In genomic region chr3:173159139-173159538, GRCh38 we compare ENCODE assay signal across 6 cellular contexts. TPM values are rescaled to one million over a fixed set of nuclear protein-coding genes. Genes with fewer than 3 reads are reported as not detected.
"Had no signal": no experiment of that assay in that cellular context is flagged by ENCODE, and none has a peak within 500 bp of the region (broad histone marks: within the 10 kb centered on the region; RNA-seq: fewer than 3 reads in every experiment).

No MANE protein-coding gene starts in this region.

RNA-seq across cellular contexts. Expression of gene SPATA16, which starts 18.1 kb away (rescaled TPM):
- total RNA-seq: GM23248, GM23338, H4, H7, H9, HFFc6 had no signal
- polyA plus RNA-seq: GM23248, GM23338 had no signal
